In genomic region chr2:196068271-196069209, GRCh38 we compare ENCODE assay signal across 8 cellular contexts. TPM values are rescaled to one million over a fixed set of nuclear protein-coding genes. Genes with fewer than 3 reads are reported as not detected.
DNase-seq lines count a peak whose midpoint lies in the region; ATAC-seq, FAIRE-seq and TF ChIP-seq lines count a peak whose summit lies in the region.

DNAH7 (minus strand) TSS chr2:196068837; CDS start chr2:196068711, 126 bp downstream.

- H3K4me3 ChIP-seq in keratinocyte (ENCODE audit: control insufficient read depth in 2 of 3, extremely low read depth in 1 of 3, insufficient read depth in 2 of 3, low read depth in 1 of 3, low read length in 3 of 3), result peak within 1 kb of the TSS; percentile 70 to 91 (median 87)

- peak within 1 kb of the TSS; percentile 80 for H3K9ac ChIP-seq in keratinocyte (ENCODE audit: control insufficient read depth, extremely low read depth, insufficient read depth, low read length)

- peaks cover 3% of the 10 kb centered on the region for H3K27me3 ChIP-seq in keratinocyte (ENCODE audit: control insufficient read depth, extremely low read depth, insufficient read depth, low read length)

- DNase-seq in AG20443 (ENCODE audit: low spot score) (peak; percentile 96), NCI-H345 treated with DMSO at 0.1 percent for 48 hours (lab: John Stamatoyannopoulos, UW; ENCODE audit: unreplicated experiment) (peak; percentile 77), cerebellar cortex (ENCODE audit: low spot score) (peak; percentile 68), keratinocyte (ENCODE audit: low read depth, low spot score) (no peak)
- DNase-seq in stimulated activated CD4-positive, alpha-beta T cell treated with anti-CD3 and anti-CD28 coated beads, Interleukin-12 subunit alpha, Interleukin-12 subunit beta, amount 100 ng/mL, for 48 hours (ENCODE audit: low read depth in 2 of 3, low spot score in 1 of 3), result peak; percentile 85 to 88 (median 87)

- no peaks in the 10 kb centered on the region for H3K9me1 ChIP-seq in keratinocyte (ENCODE audit: control insufficient read depth, extremely low read depth, insufficient read depth, low read length)

- H4K20me1 ChIP-seq in keratinocyte (ENCODE audit: control insufficient read depth, extremely low read depth, insufficient read depth, low read length), result no peaks in the 10 kb centered on the region

- peak; percentile 92 to 94 (median 92) for TF ChIP-seq CTCF in keratinocyte (optimal IDR thresholded peaks at IDR 0.05 in 1 of 3, IDR thresholded peaks at IDR 0.05 in 1 of 3, conservative IDR thresholded peaks at IDR 0.05 in 1 of 3; ENCODE audit: extremely low read depth in 1 of 3, insufficient read depth in 2 of 3, low read length in 3 of 3)

- peaks cover 2% of the 10 kb centered on the region for H3K4me1 ChIP-seq in keratinocyte (ENCODE audit: control insufficient read depth, extremely low read depth, insufficient read depth, low read length)

- H3K36me3 ChIP-seq in keratinocyte (ENCODE audit: control insufficient read depth in 2 of 2, extremely low read depth in 1 of 2, insufficient read depth in 2 of 2, low read length in 2 of 2), result no peaks in the 10 kb centered on the region

- peak within 1 kb of the TSS; percentile 70 for H3K27ac ChIP-seq in keratinocyte (ENCODE audit: control insufficient read depth, insufficient read depth, low read length)

- no peaks in the 10 kb centered on the region for H3K79me2 ChIP-seq in keratinocyte (ENCODE audit: control insufficient read depth, insufficient read depth, low read length)

- peak; percentile 75 for FAIRE-seq in keratinocyte (lab: Jason Lieb, UNC)

- dilution Hi-C loops in keratinocyte (cut with MboI; ENCODE audit: extremely low pct_ligation_motif_present, low sequenced_read_pairs), result no loop called here

- H3K9me3 ChIP-seq in keratinocyte (ENCODE audit: control insufficient read depth, low read depth, low read length), result no peaks in the 10 kb centered on the region

- H2AFZ ChIP-seq in keratinocyte (ENCODE audit: control insufficient read depth, low read length), result peak within 1 kb of the TSS; percentile 100

- peak within 1 kb of the TSS; percentile 94 for H3K4me2 ChIP-seq in keratinocyte (ENCODE audit: control insufficient read depth, extremely low read depth, insufficient read depth, low read depth, low read length)

- ATAC-seq in GM19025 (IDR thresholded peaks at IDR 0.05; ENCODE audit: low read depth, unreplicated experiment), result peak; percentile 99
- peak; percentile 98 for ATAC-seq in HG03280 (IDR thresholded peaks at IDR 0.05; ENCODE audit: unreplicated experiment)
- ATAC-seq in activated CD4-positive, CD25-positive, alpha-beta regulatory T cell treated with anti-CD3 and anti-CD28 coated beads, Interleukin-2, amount 50 U/mL, for 24 hours, result peak; percentile 97

RNA-seq across cellular contexts. Expression of gene DNAH7, which starts in this region (rescaled TPM):
- 0.17 to 0.28 TPM (median 0.17 TPM) in 3 replicates for polyA plus RNA-seq in keratinocyte
- polyA plus RNA-seq in keratinocyte (2011; ENCODE audit: low read depth), result 0.02 TPM
- polyA plus RNA-seq in keratinocyte (2011; cell fraction: cytosol; rRNA removed), result 0.06 and 0.11 TPM in 2 replicates
- polyA plus RNA-seq in keratinocyte (2011; cell fraction: nucleus; rRNA removed), result 0.20 and 0.43 TPM in 2 replicates
- polyA plus RNA-seq in keratinocyte (2012; ENCODE audit: low replicate concordance), result 0.03 TPM in 1 of 2 replicates, not detected in the other
- polyA minus RNA-seq in keratinocyte, result 0.10 to 0.42 TPM (median 0.23 TPM) in 3 replicates
- not detected for polyA minus RNA-seq in keratinocyte (2011; cell fraction: cytosol; rRNA and poly(A)+ RNA removed)
- polyA minus RNA-seq in keratinocyte (2011; cell fraction: nucleus; rRNA and poly(A)+ RNA removed), result 0.21 and 0.62 TPM in 2 replicates
